ENCODE assay signal across 9 cellular contexts in genomic region chr11:72735495-72736027, GRCh38. TPM values are rescaled to one million over a fixed set of nuclear protein-coding genes. Genes with fewer than 3 reads are reported as not detected.
DNase-seq lines count a peak whose midpoint lies in the region; ATAC-seq and TF ChIP-seq lines count a peak whose summit lies in the region.
"Had no signal": no experiment of that assay in that cellular context is flagged by ENCODE, and none has a peak within 500 bp of the region (broad histone marks: within the 10 kb centered on the region; RNA-seq: fewer than 3 reads in every experiment).

No MANE protein-coding gene starts in this region.

- H3K9ac ChIP-seq in fibroblast of lung (ENCODE audit: insufficient read depth, low read length), result no peak overlapping the region

- H3K9me3 ChIP-seq in Panc1 (ENCODE audit: control insufficient read depth, insufficient read depth, low read depth, low read length) (no peaks in the 10 kb centered on the region), fibroblast of lung (ENCODE audit: control insufficient read depth, insufficient read depth, low read depth, low read length) (no peaks in the 10 kb centered on the region)

- TF ChIP-seq CTCF in Panc1 (IDR thresholded peaks at IDR 0.05) (no peak), fibroblast of lung (conservative IDR thresholded peaks at IDR 0.05 in 1 of 2, IDR thresholded peaks at IDR 0.05 in 1 of 2; ENCODE audit: low read depth in 1 of 2, low read length in 2 of 2) (no peak), neural crest cell (conservative IDR thresholded peaks at IDR 0.05) (no peak)

- H3K27ac Mint-ChIP-seq in neural crest cell (ENCODE audit: unreplicated experiment), result peak overlapping the region; percentile 14

- H3K4me1 Mint-ChIP-seq in neural crest cell, result peaks cover 26% of the 10 kb centered on the region

- H3K4me3 Mint-ChIP-seq in neural crest cell, result no peak overlapping the region

- H3K27me3 Mint-ChIP-seq in neural crest cell (ENCODE audit: low read depth), result no peaks in the 10 kb centered on the region

- in situ Hi-C loops in Panc1 (cut with HindIII; ENCODE audit: low pct_unique_long_range_greater_than_20kb, low sequenced_read_pairs), result no loop called here

- DNase-seq in EL, result peak; percentile 54
- DNase-seq in Panc1 (ENCODE audit: low read depth, low spot score), result no peak
- peak; percentile 45 to 47 for DNase-seq in fibroblast of lung (ENCODE audit: low read depth in 2 of 2)
- DNase-seq in neural crest cell (ENCODE audit: low read depth, low spot score), result no peak
- DNase-seq in cerebellar nuclear complex (lab: John Stamatoyannopoulos, UW), result no peak
- DNase-seq in activated naive CD4-positive, alpha-beta T cell (lab: John Stamatoyannopoulos, UW), result no peak
- no peak for DNase-seq in NCI-H2029 (lab: John Stamatoyannopoulos, UW)
- no peak for DNase-seq in GM19238 (ENCODE audit: insufficient read length, low spot score)
- DNase-seq: activated CD8-positive, alpha-beta memory T cell treated with anti-CD3 and anti-CD28 coated beads for 24 hours had no signal

- POLR2A ChIA-PET in Panc1 (lab: Charles Lee), result no interaction called here

- H3K9me3 Mint-ChIP-seq in neural crest cell, result no peaks in the 10 kb centered on the region

- H3K79me2 ChIP-seq in fibroblast of lung (ENCODE audit: control insufficient read depth, insufficient read depth, low read length), result peaks cover 13% of the 10 kb centered on the region

- no peak overlapping the region for H2AFZ ChIP-seq in fibroblast of lung (ENCODE audit: low read length)

- H3K36me3 ChIP-seq in Panc1 (ENCODE audit: control insufficient read depth, insufficient read depth, low read length) (no peaks in the 10 kb centered on the region), fibroblast of lung (ENCODE audit: control insufficient read depth, insufficient read depth, low read length) (no peaks in the 10 kb centered on the region)

- peak; percentile 35 for ATAC-seq in Panc1

- H3K36me3 Mint-ChIP-seq in neural crest cell (ENCODE audit: low read depth), result peaks cover 8% of the 10 kb centered on the region

- no peaks in the 10 kb centered on the region for H3K27me3 ChIP-seq in Panc1 (ENCODE audit: control insufficient read depth, insufficient read depth, low read length)
- H3K27me3 ChIP-seq in fibroblast of lung (ENCODE audit: control insufficient read depth, insufficient read depth, low read length), result no peaks in the 10 kb centered on the region

- intact Hi-C loops in Panc1 (cut with micrococcal nuclease; ENCODE audit: unreplicated experiment), result no loop called here

- CTCF ChIA-PET in Panc1 (lab: Charles Lee), result interaction anchor here (0.7 kb wide), 1 partner anchor 10 kb away, joined by 3 read pairs; no protein-coding TSS in a partner anchor

- H3K4me2 ChIP-seq in fibroblast of lung (ENCODE audit: extremely low read depth, insufficient read depth, low read length), result no peak overlapping the region

- H3K4me3 ChIP-seq in Panc1 (ENCODE audit: low read depth in 2 of 2, low read length in 2 of 2) (no peak overlapping the region), fibroblast of lung (replicated peaks in 1 of 4; ENCODE audit: control extremely low read depth in 1 of 4, insufficient read depth in 1 of 4, low read depth in 3 of 4, low read length in 4 of 4) (no peak overlapping the region)

- H3K27ac ChIP-seq in Panc1 (ENCODE audit: low read length), result no peak overlapping the region
- H3K27ac ChIP-seq in fibroblast of lung (ENCODE audit: insufficient read depth, low read length), result no peak overlapping the region

- no peaks in the 10 kb centered on the region for H4K20me1 ChIP-seq in fibroblast of lung (ENCODE audit: control insufficient read depth, extremely low read depth, insufficient read depth, low read length)

- H3K4me1 ChIP-seq in Panc1 (ENCODE audit: control insufficient read depth, insufficient read depth, low read length) (0 out of 2 replicates have a peak, but pooled peaks cover 2% of the 10 kb centered on the region), fibroblast of lung (ENCODE audit: control insufficient read depth, extremely low read depth, insufficient read depth, low read length) (peaks cover 35% of the 10 kb centered on the region)

- BruUV-seq in Panc1 (replicated peaks; lab: Mats Ljungman, UMichigan), result no TSS peak

RNA-seq across cellular contexts. Expression of gene ARAP1, which starts 16.6 kb away (rescaled TPM):
- 73.6 TPM for total RNA-seq in Panc1 (2021; ENCODE audit: unreplicated experiment)
- polyA plus RNA-seq in Panc1 (2012; ENCODE audit: insufficient read length), result 108 TPM
- total RNA-seq in fibroblast of lung, result 97.3 and 113 TPM in 2 replicates
- polyA plus RNA-seq in fibroblast of lung, result 32.8 and 41.8 TPM in 2 replicates
- 42.6 and 45.5 TPM in 2 replicates for polyA plus RNA-seq in fibroblast of lung (2012)
- polyA minus RNA-seq in fibroblast of lung (ENCODE audit: low replicate concordance), result 96.3 and 130 TPM in 2 replicates
- total RNA-seq in neural crest cell, result 79.0 and 80.7 TPM in 2 replicates

RNA-seq across cellular contexts. Expression of gene STARD10, which starts 58.3 kb away (rescaled TPM):
- total RNA-seq in Panc1 (2021; ENCODE audit: unreplicated experiment) (32.1 TPM), fibroblast of lung (32.0 and 38.3 TPM in 2 replicates), neural crest cell (12.6 and 13.5 TPM in 2 replicates)
- 64.9 TPM for polyA plus RNA-seq in Panc1 (2012; ENCODE audit: insufficient read length)
- 11.4 and 20.7 TPM in 2 replicates for polyA plus RNA-seq in fibroblast of lung
- 11.3 and 22.7 TPM in 2 replicates for polyA plus RNA-seq in fibroblast of lung (2012)
- 38.3 and 67.4 TPM in 2 replicates for polyA minus RNA-seq in fibroblast of lung (ENCODE audit: low replicate concordance)

Comparison
In these comparisons a context has a peak if more than half of its experiments do, and no peak if none do; other contexts are left out.
1. DNase-seq: peak in EL (single experiment) and fibroblast of lung (2 of 2); none in Panc1 (single experiment), neural crest cell (single experiment), cerebellar nuclear complex (0 of 2), activated naive CD4-positive, alpha-beta T cell (0 of 4), NCI-H2029 (single experiment) and GM19238 (single experiment).